In the genomic region with DNA sequence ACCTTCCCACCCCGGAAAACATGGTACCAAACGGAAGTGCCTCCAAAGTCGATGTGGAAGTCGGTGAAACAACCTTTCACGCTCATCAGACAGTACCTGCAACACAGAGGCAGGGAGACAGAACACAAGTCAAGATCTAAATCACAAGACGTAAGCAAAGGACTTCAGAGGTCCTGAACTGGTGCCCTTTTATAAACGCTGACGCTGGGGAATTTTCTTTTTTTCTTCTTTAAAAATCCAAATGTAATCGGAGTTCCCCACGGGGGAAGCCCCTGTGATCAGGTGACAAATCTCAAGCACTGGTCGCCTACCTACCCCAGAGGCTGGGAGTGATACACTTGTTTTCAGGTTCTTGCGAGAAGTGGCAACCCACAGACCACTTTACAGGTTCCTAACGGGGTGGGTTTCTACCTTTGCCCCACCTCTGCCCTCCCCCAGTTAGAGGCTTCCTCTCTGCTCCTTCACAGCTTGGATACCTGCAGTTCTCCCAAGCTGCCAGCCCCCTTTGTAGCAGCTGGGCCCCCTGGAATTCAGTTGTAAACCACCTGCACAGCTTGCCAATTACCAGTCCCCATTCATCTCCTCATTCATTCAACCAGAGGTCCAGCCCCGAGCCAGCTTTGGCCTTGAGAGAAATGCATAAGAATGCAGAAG, we compare ENCODE assay signal across 10 cellular contexts. TPM values are rescaled to one million over a fixed set of nuclear protein-coding genes. Genes with fewer than 3 reads are reported as not detected.
DNase-seq lines count a peak whose midpoint lies in the region; ATAC-seq and TF ChIP-seq lines count a peak whose summit lies in the region.
"Had no signal": no experiment of that assay in that cellular context is flagged by ENCODE, and none has a peak within 500 bp of the region (broad histone marks: within the 10 kb centered on the region; RNA-seq: fewer than 3 reads in every experiment).

No MANE protein-coding gene starts in this region.

- POLR2A ChIA-PET in HEK293T (lab: Yijun Ruan, JAX), result no interaction called here

- H3K27me3 Mint-ChIP-seq in nephron (ENCODE audit: low read depth), result peaks cover 14% of the 10 kb centered on the region

- no peak for DNase-seq in left ventricle myocardium inferior
- DNase-seq in right atrium auricular region (ENCODE audit: low spot score), result no peak
- peak; percentile 37 for DNase-seq in activated T-helper 1 cell treated with Interleukin-2 at 50 U/mL for 16 hours (ENCODE audit: low read depth)
- DNase-seq in HEK293T (ENCODE audit: extremely low spot score), result no peak
- no peak for DNase-seq in DMS79 (lab: John Stamatoyannopoulos, UW)
- no peak for DNase-seq in SHP77 treated with DMSO at 0.1 percent for 48 hours (lab: John Stamatoyannopoulos, UW)
- DNase-seq: ACHN, dorsolateral prefrontal cortex had no signal

- H3K9me3 Mint-ChIP-seq in nephron, result no peaks in the 10 kb centered on the region

- H3K27me3 ChIP-seq in left ventricle myocardium inferior (ENCODE audit: low read depth) (no peaks in the 10 kb centered on the region), right atrium auricular region (no peaks in the 10 kb centered on the region)
- H3K27me3 ChIP-seq: dorsolateral prefrontal cortex had no signal

- CTCF ChIA-PET in HEK293T (lab: Yijun Ruan, JAX), result no interaction called here

- H3K4me1 Mint-ChIP-seq in nephron, result peaks cover 57% of the 10 kb centered on the region

- intact Hi-C loops in left ventricle myocardium inferior (cut with micrococcal nuclease), result loop anchor here (5.0 kb wide), 1 partner anchor 32 kb away; no protein-coding TSS in a partner anchor

- H3K4me3 Mint-ChIP-seq in nephron, result peak overlapping the region; percentile 79 to 81 (median 81)

- ATAC-seq in GM21528 (IDR thresholded peaks at IDR 0.05; ENCODE audit: low FRiP score, unreplicated experiment), result no peak

- H3K36me3 ChIP-seq in left ventricle myocardium inferior (peaks cover 3% of the 10 kb centered on the region), right atrium auricular region (no peaks in the 10 kb centered on the region)

- H3K36me3 Mint-ChIP-seq in nephron (ENCODE audit: low read depth), result peaks cover 28% of the 10 kb centered on the region

- H3K27ac Mint-ChIP-seq in nephron, result peak overlapping the region; percentile 90 to 95 (median 95)

- no peak for TF ChIP-seq CTCF in left ventricle myocardium inferior (IDR thresholded peaks at IDR 0.05; ENCODE audit: borderline replicate concordance)
- TF ChIP-seq CTCF in right atrium auricular region (IDR thresholded peaks at IDR 0.05), result no peak
- TF ChIP-seq CTCF in nephron (IDR thresholded peaks at IDR 0.05; ENCODE audit: unreplicated experiment in 3 of 3), result no peak

- H3K4me1 ChIP-seq in left ventricle myocardium inferior (peaks cover 84% of the 10 kb centered on the region), right atrium auricular region (peaks cover 0 to 53% of the 10 kb centered on the region in 2 donors)

- H3K27ac ChIP-seq in left ventricle myocardium inferior (replicated peaks), result peak overlapping the region; percentile 100
- no peak overlapping the region for H3K27ac ChIP-seq in right atrium auricular region

- no peaks in the 10 kb centered on the region for H3K9me3 ChIP-seq in left ventricle myocardium inferior (replicated peaks)
- no peaks in the 10 kb centered on the region for H3K9me3 ChIP-seq in right atrium auricular region

- H3K4me3 ChIP-seq in left ventricle myocardium inferior (no peak overlapping the region), right atrium auricular region (no peak overlapping the region)

TF ChIP-seq in HEK293T, 16 proteins besides CTCF, POLR2A, EP300 and RAD21:
- TF ChIP-seq ELF4 (IDR thresholded peaks at IDR 0.05) (no peak), ARNT (IDR thresholded peaks at IDR 0.05) (no peak), CTBP1 (IDR thresholded peaks at IDR 0.05; ENCODE audit: borderline replicate concordance) (no peak), FOXA1 (IDR thresholded peaks at IDR 0.05) (no peak)
TF ChIP-seq in HEK293T: peak in this region for 0.

RNA-seq across cellular contexts. Expression of gene KDM2B, which starts 46.2 kb away (rescaled TPM):
- 13.0 TPM for total RNA-seq in left ventricle myocardium inferior
- total RNA-seq in right atrium auricular region, result 10 to 100 TPM in 1 of 2 donors, 1 to 10 TPM in 1; 9.5 to 10.8 TPM
